In genomic region chr2:173822889-173823485, GRCh38 we compare ENCODE assay signal across 25 cellular contexts.
"Had no signal": no experiment of that assay in that cellular context is flagged by ENCODE, and none has a peak within 500 bp of the region (broad histone marks: within the 10 kb centered on the region; RNA-seq: fewer than 3 reads in every experiment).

No MANE protein-coding gene starts in this region.

- H3K36me3 ChIP-seq: cardiac muscle cell, MG63 had no signal

- H3K27ac ChIP-seq: cardiac muscle cell, SK-N-MC, VCaP had no signal

- H3K36me3 Mint-ChIP-seq: activated CD4-positive, alpha-beta memory T cell treated with anti-CD3 and anti-CD28 coated beads for 36 hours; activated naive CD4-positive, alpha-beta T cell treated with anti-CD3 and anti-CD28 coated beads, Interleukin-2, amount 50 U/mL, for 72 hours; brain; T-cell had no signal

- H3K4me3 Mint-ChIP-seq: activated CD4-positive, alpha-beta memory T cell treated with anti-CD3 and anti-CD28 coated beads for 36 hours; activated CD4-positive, alpha-beta T cell treated with anti-CD3 and anti-CD28 coated beads, Interleukin-2, amount 10 ng/mL, durations not matched to agents 7 days and 5 days; activated naive CD8-positive, alpha-beta T cell treated with anti-CD3 and anti-CD28 coated beads, Interleukin-2, amount 50 U/mL, for 24 hours; activated T-cell treated with anti-CD3 and anti-CD28 coated beads, Interleukin-2, amount 50 U/mL, for 4 hours; brain; T-cell had no signal

- H3K27ac Mint-ChIP-seq: activated CD4-positive, alpha-beta memory T cell treated with anti-CD3 and anti-CD28 coated beads for 36 hours; activated CD4-positive, alpha-beta T cell treated with anti-CD3 and anti-CD28 coated beads, Interleukin-2, amount 10 ng/mL, durations not matched to agents 7 days and 5 days; activated naive CD4-positive, alpha-beta T cell treated with anti-CD3 and anti-CD28 coated beads, Interleukin-2, amount 50 U/mL, for 72 hours; activated naive CD8-positive, alpha-beta T cell treated with anti-CD3 and anti-CD28 coated beads, Interleukin-2, amount 50 U/mL, for 24 hours; T-cell had no signal

- DNase-seq: activated CD4-positive, alpha-beta memory T cell treated with anti-CD3 and anti-CD28 coated beads for 36 hours; activated CD4-positive, alpha-beta T cell treated with anti-CD3 and anti-CD28 coated beads, Interleukin-2, amount 10 ng/mL, durations not matched to agents 7 days and 5 days; activated CD4-positive, CD25-positive, alpha-beta regulatory T cell; activated CD8-positive, alpha-beta memory T cell treated with anti-CD3 and anti-CD28 coated beads for 24 hours; activated effector memory CD4-positive, alpha-beta T cell treated with anti-CD3 and anti-CD28 coated beads, Interleukin-2, amount 50 U/mL, for 16 hours; activated naive CD4-positive, alpha-beta T cell treated with Interleukin-2 at 50 U/mL for 16 hours; activated naive CD8-positive, alpha-beta T cell treated with anti-CD3 and anti-CD28 coated beads, Interleukin-2, amount 50 U/mL, for 24 hours; activated T-cell treated with anti-CD3 and anti-CD28 coated beads, Interleukin-2, amount 50 U/mL, for 4 hours; amygdala; MG63; NCI-H1092; NCI-H1417; NCI-H1930; NCI-H446; NCI-H524; OCI-M1; RPMI8226; T-cell; T-helper 2 cell; T1000 had no signal

- H3K4me3 ChIP-seq: cardiac muscle cell, MG63, SK-N-MC had no signal

- H3K9me3 Mint-ChIP-seq: activated CD4-positive, alpha-beta memory T cell treated with anti-CD3 and anti-CD28 coated beads for 36 hours; activated CD4-positive, alpha-beta T cell treated with anti-CD3 and anti-CD28 coated beads, Interleukin-2, amount 10 ng/mL, durations not matched to agents 7 days and 5 days; activated naive CD4-positive, alpha-beta T cell treated with anti-CD3 and anti-CD28 coated beads, Interleukin-2, amount 50 U/mL, for 72 hours; activated naive CD8-positive, alpha-beta T cell treated with anti-CD3 and anti-CD28 coated beads, Interleukin-2, amount 50 U/mL, for 24 hours; activated T-cell treated with anti-CD3 and anti-CD28 coated beads, Interleukin-2, amount 50 U/mL, for 4 hours; T-cell had no signal

- H3K4me1 Mint-ChIP-seq: activated CD4-positive, alpha-beta T cell treated with anti-CD3 and anti-CD28 coated beads, Interleukin-2, amount 10 ng/mL, durations not matched to agents 7 days and 5 days; activated naive CD8-positive, alpha-beta T cell treated with anti-CD3 and anti-CD28 coated beads, Interleukin-2, amount 50 U/mL, for 24 hours; T-cell had no signal

- H3K27me3 ChIP-seq: cardiac muscle cell had no signal

- H3K9me3 ChIP-seq: MG63 had no signal
